In the genomic region with DNA sequence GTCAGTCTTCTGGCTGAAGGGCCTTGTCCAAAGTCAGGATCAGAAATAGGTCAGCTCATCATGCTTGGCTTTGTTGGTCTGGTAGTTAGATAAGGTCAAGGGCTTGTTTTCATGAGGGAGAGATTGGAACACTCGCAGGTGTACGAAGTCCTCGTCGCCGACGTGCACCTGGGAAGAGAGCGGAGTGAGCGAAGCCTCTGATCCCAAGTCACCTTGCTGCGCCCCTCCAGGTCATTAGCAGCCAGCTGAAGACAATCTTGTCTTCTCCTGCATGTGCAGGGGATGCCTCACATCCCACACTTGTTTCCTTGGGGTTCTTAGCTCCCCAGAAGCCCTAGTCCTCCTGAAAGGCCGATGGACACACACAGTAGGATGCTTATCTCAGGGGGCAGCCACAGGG, we compare ENCODE assay signal across 16 cellular contexts. TPM values are rescaled to one million over a fixed set of nuclear protein-coding genes. Genes with fewer than 3 reads are reported as not detected.
DNase-seq lines count a peak whose midpoint lies in the region; ATAC-seq and TF ChIP-seq lines count a peak whose summit lies in the region.
"Had no signal": no experiment of that assay in that cellular context is flagged by ENCODE, and none has a peak within 500 bp of the region (broad histone marks: within the 10 kb centered on the region; RNA-seq: fewer than 3 reads in every experiment).

No MANE protein-coding gene starts in this region.

- no peaks in the 10 kb centered on the region for H3K79me1 ChIP-seq in H9 (ENCODE audit: insufficient read depth, low read depth, low read length, poor library complexity, severe bottlenecking)

- H3F3A ChIP-seq in SK-N-SH (replicated peaks; ENCODE audit: insufficient read depth) (peaks cover 17% of the 10 kb centered on the region), neural cell (ENCODE audit: insufficient read depth, low read length, poor library complexity, severe bottlenecking) (no peaks in the 10 kb centered on the region)

- H2AFZ ChIP-seq in SK-N-SH (ENCODE audit: low read depth): no peak overlapping the region
- no peak overlapping the region for H2AFZ ChIP-seq in H9 (ENCODE audit: low read length)
- no peak overlapping the region for H2AFZ ChIP-seq in neural cell (ENCODE audit: low read depth, low read length)

- H3K4me3 ChIP-seq in SK-N-SH (ENCODE audit: low read depth in 2 of 2, low read length in 1 of 2): no peak overlapping the region
- H3K4me3 ChIP-seq in neural cell (ENCODE audit: low read length): peak overlapping the region; percentile 94
- H3K4me3 ChIP-seq: SJSA1, testis had no signal

- peaks cover 10 to 20% (median 18%) of the 10 kb centered on the region in 3 experiments; a peak in 6 of 7 replicates for H3K36me3 Mint-ChIP-seq in H9 (ENCODE audit: insufficient read depth in 1 of 3, low read depth in 3 of 3)
- peaks cover 55% of the 10 kb centered on the region for H3K36me3 Mint-ChIP-seq in dendritic cell treated with granulocyte-macrophage colony-stimulating factor and Interleukin-4, amounts not matched to agents 40 ng/mL and 50 ng/mL, for 4 days (ENCODE audit: low read depth)

- H4K8ac ChIP-seq in H9 (replicated peaks; ENCODE audit: insufficient read length, low read depth, low read length): no peak overlapping the region

- peak overlapping the region; percentile 11 to 91; a peak in 2 of 5 replicates for H3K4me3 Mint-ChIP-seq in H9
- peak overlapping the region; percentile 99 for H3K4me3 Mint-ChIP-seq in dendritic cell treated with granulocyte-macrophage colony-stimulating factor and Interleukin-4, amounts not matched to agents 40 ng/mL and 50 ng/mL, for 4 days

- no peak overlapping the region for H3K18ac ChIP-seq in H9 (ENCODE audit: insufficient read length, low read depth, low read length)

- no peak for TF ChIP-seq EP300 in SK-N-SH (IDR thresholded peaks at IDR 0.05; ENCODE audit: borderline replicate concordance in 1 of 2, low read depth in 1 of 2, low read length in 1 of 2)
- TF ChIP-seq EP300 in neural cell (conservative IDR thresholded peaks at IDR 0.05; ENCODE audit: poor library complexity, severe bottlenecking): no peak

- no peak for TF ChIP-seq RAD21 in SK-N-SH (IDR thresholded peaks at IDR 0.05; ENCODE audit: low read length)
- TF ChIP-seq RAD21 in neural cell (conservative IDR thresholded peaks at IDR 0.05): no peak

- no peaks in the 10 kb centered on the region for H3K9me3 ChIP-seq in SK-N-SH
- H3K9me3 ChIP-seq in H9 (ENCODE audit: control insufficient read depth, low read depth, low read length): no peaks in the 10 kb centered on the region
- no peaks in the 10 kb centered on the region for H3K9me3 ChIP-seq in neural cell (ENCODE audit: low read length)
- H3K9me3 ChIP-seq: SJSA1, testis had no signal

- CTCF ChIA-PET in SK-N-SH (lab: Yijun Ruan, JAX): interaction anchor here (1.5 kb wide), 1 partner anchor 15 kb away, joined by 7 read pairs; the partner anchor contains the start of gene RRP1

- H3K9me2 ChIP-seq in SK-N-SH: no peaks in the 10 kb centered on the region
- no peaks in the 10 kb centered on the region for H3K9me2 ChIP-seq in neural cell (ENCODE audit: insufficient read depth, low read length)

- no peak overlapping the region for H2BK120ac ChIP-seq in H9 (ENCODE audit: low read depth, low read length, poor library complexity, severe bottlenecking)

- H3K36me3 ChIP-seq in SK-N-SH (replicated peaks in 1 of 2; ENCODE audit: control insufficient read depth in 1 of 2, insufficient read depth in 2 of 2, low read length in 1 of 2) (peaks cover 10 to 13% of the 10 kb centered on the region in 2 experiments), neural cell (ENCODE audit: insufficient read depth, low read length) (no peaks in the 10 kb centered on the region)

- no peak overlapping the region for H4K91ac ChIP-seq in H9 (ENCODE audit: insufficient read length, low read depth, low read length)

- H3K9ac ChIP-seq in SK-N-SH: no peak overlapping the region
- H3K9ac ChIP-seq in H9 (ENCODE audit: extremely low read depth, insufficient read length, low read length): no peak overlapping the region
- no peak overlapping the region for H3K9ac ChIP-seq in neural cell (ENCODE audit: low read length)

- H3K79me2 ChIP-seq in SK-N-SH (ENCODE audit: insufficient read depth) (peaks cover 17% of the 10 kb centered on the region; the same call in 1 of the 2 replicates), H9 (ENCODE audit: insufficient read depth, low read length) (no peaks in the 10 kb centered on the region; the same call in 1 of the 2 replicates), neural cell (replicated peaks; ENCODE audit: insufficient read depth, low read length) (peaks cover 5% of the 10 kb centered on the region)

- H3K4ac ChIP-seq in H9 (ENCODE audit: low read depth, low read length): no peak overlapping the region

- H2BK20ac ChIP-seq in H9 (ENCODE audit: low read depth, low read length, poor library complexity, severe bottlenecking): no peak overlapping the region

- DNase-seq in SK-N-SH (no peak), H9 (no peak), NK-92 (lab: John Stamatoyannopoulos, UW; ENCODE audit: unreplicated experiment) (no peak)
- no peak for DNase-seq in stimulated activated CD4-positive, alpha-beta T cell treated with anti-CD3 and anti-CD28 coated beads, Interleukin-2, amount 100 ng/mL, for 48 hours
- DNase-seq: activated CD4-positive, CD25-positive, alpha-beta regulatory T cell treated with anti-CD3 and anti-CD28 coated beads, Interleukin-2, amount 50 U/mL, for 72 hours; activated naive CD4-positive, alpha-beta T cell; IMR-90; NCI-H187; NCI-H526 treated with DMSO at 0.1 percent for 48 hours; testis had no signal

- H3K23me2 ChIP-seq in H9 (ENCODE audit: insufficient read length, low read depth, low read length, poor library complexity, severe bottlenecking): no peaks in the 10 kb centered on the region

- H3K23ac ChIP-seq in H9 (ENCODE audit: insufficient read length, low read depth, low read length): no peak overlapping the region

- no peaks in the 10 kb centered on the region for H3K27me3 ChIP-seq in SK-N-SH (ENCODE audit: insufficient read depth)
- H3K27me3 ChIP-seq in H9 (ENCODE audit: insufficient read depth, low read length): no peaks in the 10 kb centered on the region
- H3K27me3 ChIP-seq in neural cell (ENCODE audit: insufficient read depth, low read depth, low read length): no peaks in the 10 kb centered on the region
- H3K27me3 ChIP-seq: SJSA1, testis had no signal

- H3K27me3 Mint-ChIP-seq in H9 (ENCODE audit: low read depth): peaks cover 1% of the 10 kb centered on the region; the same call in 1 of the 2 replicates
- no peaks in the 10 kb centered on the region for H3K27me3 Mint-ChIP-seq in dendritic cell treated with granulocyte-macrophage colony-stimulating factor and Interleukin-4, amounts not matched to agents 40 ng/mL and 50 ng/mL, for 4 days

- TF ChIP-seq CTCF in SK-N-SH (IDR thresholded peaks at IDR 0.05): no peak
- TF ChIP-seq CTCF in H9 (conservative IDR thresholded peaks at IDR 0.05): no peak
- TF ChIP-seq CTCF in neural cell (IDR thresholded peaks at IDR 0.05; ENCODE audit: poor library complexity, severe bottlenecking): no peak

- H3K27ac ChIP-seq in SK-N-SH (ENCODE audit: low read depth in 2 of 2, low read length in 1 of 2) (no peak overlapping the region), H9 (ENCODE audit: insufficient read length, low read depth, low read length) (no peak overlapping the region), neural cell (ENCODE audit: low read length) (no peak overlapping the region)
- H3K27ac ChIP-seq: 22Rv1, SJSA1, testis had no signal

- 0 out of 2 replicates have a peak overlapping the region, but pooled peaks have one; percentile 72 for H2BK15ac ChIP-seq in H9 (ENCODE audit: low read depth, low read length)

- H3K4me1 ChIP-seq in SK-N-SH (ENCODE audit: control insufficient read depth in 1 of 2, insufficient read depth in 2 of 2, low read depth in 1 of 2, low read length in 1 of 2) (peaks cover 0 to 7% of the 10 kb centered on the region in 2 experiments; a peak in 1 of 4 replicates), H9 (ENCODE audit: insufficient read depth, low read length) (peaks cover 6% of the 10 kb centered on the region; the same call in 1 of the 2 replicates)

- no peaks in the 10 kb centered on the region for H4K20me1 ChIP-seq in SK-N-SH (ENCODE audit: insufficient read depth)
- no peaks in the 10 kb centered on the region for H4K20me1 ChIP-seq in H9 (ENCODE audit: control insufficient read depth, insufficient read depth, insufficient read length)
- H4K20me1 ChIP-seq in neural cell (ENCODE audit: insufficient read depth): no peaks in the 10 kb centered on the region

- H3K14ac ChIP-seq in H9 (ENCODE audit: insufficient read depth, low read length): no peak overlapping the region

- H3K27ac Mint-ChIP-seq in H9: no peak overlapping the region
- peak overlapping the region; percentile 98 for H3K27ac Mint-ChIP-seq in dendritic cell treated with granulocyte-macrophage colony-stimulating factor and Interleukin-4, amounts not matched to agents 40 ng/mL and 50 ng/mL, for 4 days

- no peak for ATAC-seq in SK-N-SH treated with all-trans-retinoic acid at 6 μM for 48 hours
- no peak for ATAC-seq in HG03439 (IDR thresholded peaks at IDR 0.05; ENCODE audit: unreplicated experiment)

- intact Hi-C loops in dendritic cell treated with granulocyte-macrophage colony-stimulating factor and Interleukin-4, amounts not matched to agents 40 ng/mL and 50 ng/mL, for 4 days (cut with micrococcal nuclease): no loop called here

- H3K4me2 ChIP-seq in SK-N-SH (peak overlapping the region; percentile 85; the same call in 1 of the 2 replicates), H9 (ENCODE audit: insufficient read depth, insufficient read length, low read length) (no peak overlapping the region), neural cell (ENCODE audit: low read length) (no peak overlapping the region)

- no peak overlapping the region for H4K5ac ChIP-seq in H9 (ENCODE audit: insufficient read length, low read depth, low read length)

- H3K4me1 Mint-ChIP-seq in H9: peaks cover 44 to 45% of the 10 kb centered on the region in 2 experiments
- H3K4me1 Mint-ChIP-seq in dendritic cell treated with granulocyte-macrophage colony-stimulating factor and Interleukin-4, amounts not matched to agents 40 ng/mL and 50 ng/mL, for 4 days (ENCODE audit: low read depth): peaks cover 57% of the 10 kb centered on the region

- no peaks in the 10 kb centered on the region; a peak in 1 of 5 replicates for H3K9me3 Mint-ChIP-seq in H9
- peaks cover 12% of the 10 kb centered on the region for H3K9me3 Mint-ChIP-seq in dendritic cell treated with granulocyte-macrophage colony-stimulating factor and Interleukin-4, amounts not matched to agents 40 ng/mL and 50 ng/mL, for 4 days

- no peak overlapping the region for H2AK5ac ChIP-seq in H9 (ENCODE audit: insufficient read length, low read length)

- H2BK5ac ChIP-seq in H9 (ENCODE audit: insufficient read length, low read length): no peak overlapping the region

- 96% methylated on average over 10 of the region's 10 CpGs for WGBS in SK-N-SH (ENCODE audit: low lambda C conversion rate)
- WGBS in H9 (ENCODE audit: extremely low coverage, insufficient read length, low lambda C conversion rate): no CpG with 5 or more reads among the region's 10 CpGs

- POLR2A ChIA-PET in SK-N-SH (lab: Yijun Ruan, JAX): no interaction called here

- no peak overlapping the region for H2BK12ac ChIP-seq in H9 (ENCODE audit: insufficient read length, low read depth, low read length)

- no peak overlapping the region for H3T11ph ChIP-seq in H9 (ENCODE audit: low read length)

- no peak overlapping the region for H3K56ac ChIP-seq in H9 (ENCODE audit: insufficient read length, low read depth, low read length)

RNA-seq across cellular contexts. Expression of gene CSTB, which starts 1.9 kb away (rescaled TPM):
- 64.5 and 101 TPM in 2 replicates for polyA plus RNA-seq in SK-N-SH (2012; rRNA removed)
- polyA plus RNA-seq in SK-N-SH (2012; cell fraction: cytosol; rRNA removed): 74.5 and 76.9 TPM in 2 replicates
- polyA plus RNA-seq in SK-N-SH (2012; cell fraction: nucleus; rRNA removed): 34.0 and 36.2 TPM in 2 replicates
- 40.7 and 44.5 TPM in 2 replicates for total RNA-seq in H9 (2021)
- polyA plus RNA-seq in neural cell: 9.7 and 12.8 TPM in 2 replicates
- polyA minus RNA-seq in neural cell: 5.7 and 7.3 TPM in 2 replicates

RNA-seq across cellular contexts. Expression of gene RRP1, which starts 15.2 kb away (rescaled TPM):
- polyA plus RNA-seq in SK-N-SH (2012; rRNA removed): 12.0 and 22.7 TPM in 2 replicates
- polyA plus RNA-seq in SK-N-SH (2012; cell fraction: cytosol; rRNA removed): 12.0 and 14.8 TPM in 2 replicates
- polyA plus RNA-seq in SK-N-SH (2012; cell fraction: nucleus; rRNA removed): 46.0 and 48.9 TPM in 2 replicates
- 73.3 and 76.7 TPM in 2 replicates for total RNA-seq in H9 (2021)
- 31.3 and 35.8 TPM in 2 replicates for polyA plus RNA-seq in neural cell
- 19.9 and 20.5 TPM in 2 replicates for polyA minus RNA-seq in neural cell

RNA-seq across cellular contexts. Expression of gene PDXK, which starts 55.2 kb away (rescaled TPM):
- polyA plus RNA-seq in SK-N-SH (2012; rRNA removed): 85.7 and 89.2 TPM in 2 replicates
- polyA plus RNA-seq in SK-N-SH (2012; cell fraction: cytosol; rRNA removed): 49.7 and 63.0 TPM in 2 replicates
- polyA plus RNA-seq in SK-N-SH (2012; cell fraction: nucleus; rRNA removed): 110 and 138 TPM in 2 replicates
- 109 and 117 TPM in 2 replicates for total RNA-seq in H9 (2021)
- 22.8 and 32.0 TPM in 2 replicates for polyA plus RNA-seq in neural cell
- polyA minus RNA-seq in neural cell: 20.5 and 27.8 TPM in 2 replicates
